In the genomic region with DNA sequence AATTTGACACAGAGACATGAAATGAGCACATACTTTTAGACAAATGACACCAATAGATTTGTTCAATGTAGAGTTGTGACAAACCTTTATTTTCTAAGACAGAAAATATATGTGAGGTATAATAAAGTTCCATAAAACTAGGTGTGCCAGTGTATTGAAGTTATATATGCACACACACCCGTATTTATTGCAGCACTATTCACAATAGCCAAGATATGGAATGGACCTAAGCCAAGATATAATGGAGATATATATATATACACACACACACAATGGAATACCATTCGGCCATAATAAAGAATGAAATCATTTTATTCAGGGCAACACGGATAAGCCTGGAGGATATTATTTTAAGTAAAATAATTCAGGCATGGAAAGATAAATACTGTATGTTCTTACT, we compare ENCODE assay signal across 29 cellular contexts.
"Had no signal": no experiment of that assay in that cellular context is flagged by ENCODE, and none has a peak within 500 bp of the region (broad histone marks: within the 10 kb centered on the region; RNA-seq: fewer than 3 reads in every experiment).

No MANE protein-coding gene starts in this region.

- DNase-seq: activated CD4-positive, alpha-beta memory T cell treated with anti-CD3 and anti-CD28 coated beads for 36 hours; activated CD4-positive, alpha-beta T cell treated with anti-CD3 and anti-CD28 coated beads for 48 hours; activated CD8-positive, alpha-beta memory T cell treated with anti-CD3 and anti-CD28 coated beads, Interleukin-2, amount 50 U/mL, for 4 hours; activated gamma-delta T cell treated with Interleukin-2 at 50 U/mL for 16 hours; activated naive CD4-positive, alpha-beta T cell treated with anti-CD3 and anti-CD28 coated beads, Interleukin-2, amount 50 U/mL, for 16 hours; activated T-cell treated with anti-CD3 and anti-CD28 coated beads, Interleukin-2, amount 50 U/mL, for 1 hour; amniotic stem cell; caudate nucleus; dermis blood vessel endothelial cell; effector CD4-positive, alpha-beta T cell; foreskin keratinocyte; heart left ventricle; hypothalamus; kidney glomerular epithelial cell; left lung; mesendoderm; right lobe of liver; stimulated activated CD4-positive, alpha-beta T cell treated with anti-CD3 and anti-CD28 coated beads, Interleukin-12 subunit alpha, Interleukin-12 subunit beta, amount 100 ng/mL, for 4 hours; stimulated activated CD4-positive, alpha-beta T cell treated with anti-CD3 and anti-CD28 coated beads, Interleukin-4, amount 100 ng/mL, for 1 hour; stimulated activated naive CD8-positive, alpha-beta T cell treated with anti-CD3 and anti-CD28 coated beads, Interleukin-15, Interleukin-2, amounts not matched to agents 100 U/mL and 50 U/mL, for 24 hours; T-helper 9 cell; testis; trophoblast cell had no signal

- H3K9me3 Mint-ChIP-seq: activated CD4-positive, alpha-beta memory T cell treated with anti-CD3 and anti-CD28 coated beads for 36 hours; nephron; T-helper 1 cell treated with Interleukin-12 subunit alpha and Interleukin-12 subunit beta and Interleukin-4 antibody, amounts not matched to agents 30 μg/mL and 1 μg/mL, for 36 hours had no signal

- H3K4me1 ChIP-seq: esophagus muscularis mucosa, heart left ventricle, left lung, right lobe of liver, testis had no signal

- H3K9me3 ChIP-seq: esophagus muscularis mucosa, heart left ventricle, left lung, right lobe of liver, testis had no signal

- H3K4me3 Mint-ChIP-seq: activated CD4-positive, alpha-beta memory T cell treated with anti-CD3 and anti-CD28 coated beads for 36 hours; nephron; T-helper 1 cell treated with Interleukin-12 subunit alpha and Interleukin-12 subunit beta and Interleukin-4 antibody, amounts not matched to agents 30 μg/mL and 1 μg/mL, for 36 hours had no signal

- H3K27me3 Mint-ChIP-seq: activated CD4-positive, alpha-beta memory T cell treated with anti-CD3 and anti-CD28 coated beads for 36 hours had no signal

- FAIRE-seq: urothelium cell line had no signal

- H3K36me3 ChIP-seq: esophagus muscularis mucosa, heart left ventricle, left lung, right lobe of liver had no signal

- H3K27ac Mint-ChIP-seq: activated CD4-positive, alpha-beta memory T cell treated with anti-CD3 and anti-CD28 coated beads for 36 hours; nephron; T-helper 1 cell treated with Interleukin-12 subunit alpha and Interleukin-12 subunit beta and Interleukin-4 antibody, amounts not matched to agents 30 μg/mL and 1 μg/mL, for 36 hours had no signal

- H3K36me3 Mint-ChIP-seq: activated CD4-positive, alpha-beta memory T cell treated with anti-CD3 and anti-CD28 coated beads for 36 hours had no signal

- H3K4me3 ChIP-seq: esophagus muscularis mucosa, heart left ventricle, left lung, lung, right lobe of liver, testis had no signal

- H3K27ac ChIP-seq: esophagus muscularis mucosa, foreskin keratinocyte, heart left ventricle, left lung, right lobe of liver, testis, VCaP had no signal

- H3K27me3 ChIP-seq: esophagus muscularis mucosa, foreskin keratinocyte, heart left ventricle, left lung, right lobe of liver, testis had no signal

- ATAC-seq: foreskin keratinocyte; heart left ventricle; left lung; right lobe of liver; stimulated activated naive CD8-positive, alpha-beta T cell treated with anti-CD3 and anti-CD28 coated beads, Interleukin-15, Interleukin-2, amounts not matched to agents 100 U/mL and 50 U/mL, for 24 hours had no signal
